8 cellular contexts compared by ENCODE assay signal in genomic region chr4:75724867-75725724, GRCh38. TPM values are rescaled to one million over a fixed set of nuclear protein-coding genes. Genes with fewer than 3 reads are reported as not detected.
DNase-seq lines count a peak whose midpoint lies in the region; ATAC-seq and TF ChIP-seq lines count a peak whose summit lies in the region.

No MANE protein-coding gene starts in this region.

- H3K9me3 Mint-ChIP-seq in CD4-positive, CD25-positive, alpha-beta regulatory T cell: peaks cover 0 to 1% (median 0%) of the 10 kb centered on the region in 7 donors
- no peaks in the 10 kb centered on the region for H3K9me3 Mint-ChIP-seq in neural crest cell

- DNase-seq in CD4-positive, CD25-positive, alpha-beta regulatory T cell: peak; percentile 34 to 64 (median 53)
- DNase-seq in OCI-M1 (lab: John Stamatoyannopoulos, UW): peak; percentile 82
- peak; percentile 30 for DNase-seq in activated gamma-delta T cell (lab: John Stamatoyannopoulos, UW)
- peak; percentile 70 to 88 for DNase-seq in foreskin fibroblast
- peak; percentile 47 for DNase-seq in neural crest cell (ENCODE audit: low read depth, low spot score)
- DNase-seq in stomach: peak; percentile 74

- ATAC-seq in CD4-positive, CD25-positive, alpha-beta regulatory T cell (ENCODE audit: low read depth in 2 of 2): no peak
- ATAC-seq in GM19372 (IDR thresholded peaks at IDR 0.05; ENCODE audit: low read depth, unreplicated experiment) (peak; percentile 48), HG03469 (IDR thresholded peaks at IDR 0.05; ENCODE audit: unreplicated experiment) (peak; percentile 26)

- peaks cover 40% of the 10 kb centered on the region for H3K4me1 ChIP-seq in CD4-positive, CD25-positive, alpha-beta regulatory T cell (ENCODE audit: control insufficient read depth, insufficient read depth, low read length, poor library complexity, severe bottlenecking)
- H3K4me1 ChIP-seq in stomach: peaks cover 21 to 64% (median 47%) of the 10 kb centered on the region in 4 donors

- intact Hi-C loops in stomach (cut with DNase I; ENCODE audit: low total_unique reads): loop anchor here (10.0 kb wide), 1 partner anchor 50 kb away; the partner anchor contains the start of gene G3BP2

- H3K4me1 Mint-ChIP-seq in CD4-positive, CD25-positive, alpha-beta regulatory T cell: peaks cover 32 to 69% (median 45%) of the 10 kb centered on the region in 4 donors
- peaks cover 47% of the 10 kb centered on the region for H3K4me1 Mint-ChIP-seq in neural crest cell

- no peak for TF ChIP-seq EP300 in stomach (IDR thresholded peaks at IDR 0.05)

- no peaks in the 10 kb centered on the region for H3K9me3 ChIP-seq in CD4-positive, CD25-positive, alpha-beta regulatory T cell (ENCODE audit: control insufficient read depth in 2 of 2, low read length in 2 of 2)
- no peaks in the 10 kb centered on the region for H3K9me3 ChIP-seq in stomach

- H3K36me3 Mint-ChIP-seq in CD4-positive, CD25-positive, alpha-beta regulatory T cell: peaks cover 4% of the 10 kb centered on the region
- no peaks in the 10 kb centered on the region for H3K36me3 Mint-ChIP-seq in neural crest cell (ENCODE audit: low read depth)

- peak overlapping the region; percentile 99 for H3K27ac Mint-ChIP-seq in CD4-positive, CD25-positive, alpha-beta regulatory T cell
- peak overlapping the region; percentile 98 for H3K27ac Mint-ChIP-seq in neural crest cell (ENCODE audit: unreplicated experiment)

- H3K27me3 Mint-ChIP-seq in CD4-positive, CD25-positive, alpha-beta regulatory T cell: peaks cover 10% of the 10 kb centered on the region
- H3K27me3 Mint-ChIP-seq in neural crest cell (ENCODE audit: low read depth): no peaks in the 10 kb centered on the region

- peak in 1 of 4 donors; percentile 10 for TF ChIP-seq POLR2A in stomach (IDR thresholded peaks at IDR 0.05)

- H3K27ac ChIP-seq in CD4-positive, CD25-positive, alpha-beta regulatory T cell (ENCODE audit: insufficient read depth, low read length, poor library complexity, severe bottlenecking): peak overlapping the region; percentile 89
- H3K27ac ChIP-seq in stomach: peak overlapping the region; percentile 93 to 99 (median 99)

- no peaks in the 10 kb centered on the region for H3K27me3 ChIP-seq in CD4-positive, CD25-positive, alpha-beta regulatory T cell (ENCODE audit: control insufficient read depth, insufficient read depth, low read length)
- H3K27me3 ChIP-seq in stomach: no peaks in the 10 kb centered on the region

- H3K36me3 ChIP-seq in CD4-positive, CD25-positive, alpha-beta regulatory T cell (ENCODE audit: control insufficient read depth, insufficient read depth, low read length): no peaks in the 10 kb centered on the region
- H3K36me3 ChIP-seq in stomach: no peaks in the 10 kb centered on the region

- H3K4me3 Mint-ChIP-seq in CD4-positive, CD25-positive, alpha-beta regulatory T cell: peak overlapping the region; percentile 98 to 100 (median 99)
- H3K4me3 Mint-ChIP-seq in neural crest cell: peak overlapping the region; percentile 99

- peak overlapping the region; percentile 93 for H3K4me3 ChIP-seq in CD4-positive, CD25-positive, alpha-beta regulatory T cell (ENCODE audit: low read depth, low read length)
- H3K4me3 ChIP-seq in foreskin fibroblast (ENCODE audit: low read depth in 1 of 2, low read length in 2 of 2) (peak overlapping the region; percentile 71 to 96), stomach (peak overlapping the region; percentile 75 to 96 (median 90))

- 1% methylated on average over 22 to 50 of the region's 50 CpGs for WGBS in stomach, 5 donors

- no peak for TF ChIP-seq CTCF in foreskin fibroblast (IDR thresholded peaks at IDR 0.05; ENCODE audit: low read depth, low read length)
- no peak for TF ChIP-seq CTCF in neural crest cell (conservative IDR thresholded peaks at IDR 0.05)
- peak in 1 of 7 experiments; percentile 8 for TF ChIP-seq CTCF in stomach (IDR thresholded peaks at IDR 0.05)

RNA-seq across cellular contexts. Expression of gene USO1, which starts 0.7 kb away (rescaled TPM):
- 23.8 TPM for total RNA-seq in CD4-positive, CD25-positive, alpha-beta regulatory T cell
- 10 to 100 TPM; 23.4 to 29.5 (median 26.2) TPM for polyA plus RNA-seq in CD4-positive, CD25-positive, alpha-beta regulatory T cell
- total RNA-seq in neural crest cell (41.2 and 45.5 TPM in 2 replicates), stomach (100 to 1,000 TPM in 3 of 5 donors, 10 to 100 TPM in 2; 20.6 to 120 (median 104) TPM)
- 10 to 100 TPM; 23.0 to 31.3 (median 23.6) TPM for polyA plus RNA-seq in stomach

RNA-seq across cellular contexts. Expression of gene G3BP2, which starts 51.9 kb away (rescaled TPM):
- total RNA-seq in CD4-positive, CD25-positive, alpha-beta regulatory T cell: 300 TPM
- 100 to 1,000 TPM; 101 to 126 (median 112) TPM for polyA plus RNA-seq in CD4-positive, CD25-positive, alpha-beta regulatory T cell
- 204 TPM in 2 replicates for total RNA-seq in neural crest cell
- total RNA-seq in stomach: 100 to 1,000 TPM in 1 of 5 donors, 10 to 100 TPM in 4; 24.5 to 183 (median 50.1) TPM
- 10 to 100 TPM; 15.2 to 42.2 (median 30.6) TPM for polyA plus RNA-seq in stomach

Comparison
In these comparisons a context has a peak if more than half of its experiments do, and no peak if none do; other contexts are left out.
1. ATAC-seq: peak in GM19372 (single experiment) and HG03469 (single experiment); none in CD4-positive, CD25-positive, alpha-beta regulatory T cell (0 of 2).
2. DNase-seq: peak in every context shown above with its lines; median percentile 82 in OCI-M1; 79 in foreskin fibroblast; 74 in stomach; 53 in CD4-positive, CD25-positive, alpha-beta regulatory T cell; 47 in neural crest cell; 30 in activated gamma-delta T cell.
3. Peak in every context shown above with its lines, with median percentiles within 50 percentile points of each other: H3K4me3 ChIP-seq.